Comparison of ENCODE assay signal across 1 cellular context in genomic region chr17:69050999-69051775, GRCh38.
TF ChIP-seq lines count a peak whose summit lies in the region.

No MANE protein-coding gene starts in this region.

TF ChIP-seq in HepG2, 621 proteins besides CTCF, POLR2A, EP300 and RAD21 (continues in another document):
- TF ChIP-seq FOXJ3 (CRISPR knock-in tag; IDR thresholded peaks at IDR 0.05; ENCODE audit: borderline replicate concordance) = peak; percentile 77; the same call in 1 of the 2 replicates
- TF ChIP-seq ATF4 (CRISPR knock-in tag; IDR thresholded peaks at IDR 0.05) = peak in 1 of 2 experiments; percentile 63; a peak in 1 of 4 replicates
- no peak for TF ChIP-seq KMT2A (CRISPR knock-in tag; IDR thresholded peaks at IDR 0.05)
- TF ChIP-seq SRSF1 (optimal IDR thresholded peaks at IDR 0.05; ENCODE audit: low read depth, low read length) = no peak
- TF ChIP-seq ZGPAT (CRISPR knock-in tag; IDR thresholded peaks at IDR 0.05) = peak; percentile 83
- TF ChIP-seq PBX2 (CRISPR knock-in tag; IDR thresholded peaks at IDR 0.05) = no peak
- TF ChIP-seq RCOR2 (CRISPR knock-in tag; IDR thresholded peaks at IDR 0.05) = peak; percentile 81; the same call in 1 of the 2 replicates
- peak; percentile 60; the same call in 1 of the 2 replicates for TF ChIP-seq RARA (CRISPR knock-in tag; IDR thresholded peaks at IDR 0.05)
- no peak for TF ChIP-seq ISX (CRISPR knock-in tag; conservative IDR thresholded peaks at IDR 0.05)
- peak; percentile 82; the same call in 1 of the 2 replicates for TF ChIP-seq FOXO1 (CRISPR knock-in tag; IDR thresholded peaks at IDR 0.05)
- TF ChIP-seq ZNF891 (CRISPR knock-in tag; IDR thresholded peaks at IDR 0.05) = no peak
- TF ChIP-seq KDM5A (IDR thresholded peaks at IDR 0.05; ENCODE audit: borderline replicate concordance, low read length) = no peak
- peak; percentile 98 for TF ChIP-seq HOMEZ (CRISPR knock-in tag; IDR thresholded peaks at IDR 0.05; ENCODE audit: low read depth)
- no peak for TF ChIP-seq SNAI1 (CRISPR knock-in tag; IDR thresholded peaks at IDR 0.05; ENCODE audit: borderline replicate concordance)
- TF ChIP-seq ZNF556 (CRISPR knock-in tag; IDR thresholded peaks at IDR 0.05; ENCODE audit: borderline replicate concordance) = no peak
- TF ChIP-seq ZNF543 (CRISPR knock-in tag; IDR thresholded peaks at IDR 0.05) = no peak
- no peak for TF ChIP-seq TSC22D2 (CRISPR knock-in tag; IDR thresholded peaks at IDR 0.05; ENCODE audit: borderline replicate concordance)
- TF ChIP-seq HMGA1 (CRISPR knock-in tag; conservative IDR thresholded peaks at IDR 0.05) = no peak
- TF ChIP-seq TFDP1 (CRISPR knock-in tag; IDR thresholded peaks at IDR 0.05; ENCODE audit: borderline replicate concordance) = no peak
- TF ChIP-seq FOXP1 (IDR thresholded peaks at IDR 0.05) = no peak
- TF ChIP-seq FOXP1 (CRISPR knock-in tag; IDR thresholded peaks at IDR 0.05) = peak; percentile 75
- TF ChIP-seq ZFP82 (CRISPR knock-in tag; IDR thresholded peaks at IDR 0.05; ENCODE audit: borderline replicate concordance) = 0 out of 2 replicates have a peak, but pooled peaks have one; percentile 69
- TF ChIP-seq FOXA3 (CRISPR knock-in tag; IDR thresholded peaks at IDR 0.05) = peak; percentile 89
- TF ChIP-seq FOXA1 (IDR thresholded peaks at IDR 0.05) = no peak
- TF ChIP-seq FOXA1 (CRISPR knock-in tag; IDR thresholded peaks at IDR 0.05) = peak; percentile 23; the same call in 1 of the 2 replicates
- TF ChIP-seq THAP11 (CRISPR knock-in tag; IDR thresholded peaks at IDR 0.05) = peak; percentile 64
- TF ChIP-seq CEBPB (IDR thresholded peaks at IDR 0.05; ENCODE audit: borderline replicate concordance, low read depth, low read length) = peak; percentile 96
- peak; percentile 69 for TF ChIP-seq HDAC1 (CRISPR knock-in tag; IDR thresholded peaks at IDR 0.05)
- TF ChIP-seq ZNF260 (CRISPR knock-in tag; IDR thresholded peaks at IDR 0.05; ENCODE audit: borderline replicate concordance, low read depth) = no peak
- TF ChIP-seq HOXA5 (CRISPR knock-in tag; IDR thresholded peaks at IDR 0.05) = peak; percentile 69; the same call in 1 of the 2 replicates
- no peak for TF ChIP-seq ZNF737 (CRISPR knock-in tag; IDR thresholded peaks at IDR 0.05; ENCODE audit: borderline replicate concordance)
- TF ChIP-seq NCOA1 (CRISPR knock-in tag; IDR thresholded peaks at IDR 0.05) = no peak
- TF ChIP-seq ZSCAN9 (CRISPR knock-in tag; IDR thresholded peaks at IDR 0.05; ENCODE audit: borderline replicate concordance) = peak; percentile 47; the same call in 1 of the 2 replicates
- no peak for TF ChIP-seq CREB1 (IDR thresholded peaks at IDR 0.05)
- peak; percentile 66; the same call in 1 of the 2 replicates for TF ChIP-seq CREB1 (CRISPR knock-in tag; IDR thresholded peaks at IDR 0.05)
- TF ChIP-seq ZSCAN31 (CRISPR knock-in tag; IDR thresholded peaks at IDR 0.05; ENCODE audit: low read depth) = 0 out of 2 replicates have a peak, but pooled peaks have one; percentile 37
- no peak for TF ChIP-seq ZBTB37 (CRISPR knock-in tag; IDR thresholded peaks at IDR 0.05)
- TF ChIP-seq ZNF343 (CRISPR knock-in tag; IDR thresholded peaks at IDR 0.05) = 0 out of 2 replicates have a peak, but pooled peaks have one; percentile 50
- TF ChIP-seq PPARG (CRISPR knock-in tag; conservative IDR thresholded peaks at IDR 0.05) = peak; percentile 55
- TF ChIP-seq CEBPG (CRISPR knock-in tag; IDR thresholded peaks at IDR 0.05) = peak; percentile 94
- TF ChIP-seq ZNF367 (CRISPR knock-in tag; IDR thresholded peaks at IDR 0.05; ENCODE audit: borderline replicate concordance) = no peak
- peak; percentile 91 for TF ChIP-seq ZNF362 (CRISPR knock-in tag; IDR thresholded peaks at IDR 0.05; ENCODE audit: borderline replicate concordance)
- TF ChIP-seq ZNF816 (CRISPR knock-in tag; IDR thresholded peaks at IDR 0.05; ENCODE audit: borderline replicate concordance) = peak; percentile 77; the same call in 1 of the 2 replicates
- no peak for TF ChIP-seq TAF15 (IDR thresholded peaks at IDR 0.05; ENCODE audit: low read depth, low read length, poor library complexity, severe bottlenecking)
- TF ChIP-seq SOX13 (IDR thresholded peaks at IDR 0.05) = no peak
- TF ChIP-seq SOX13 (CRISPR knock-in tag; conservative IDR thresholded peaks at IDR 0.05 in 1 of 2, IDR thresholded peaks at IDR 0.05 in 1 of 2) = peak in 1 of 2 experiments; percentile 91; a peak in 2 of 4 replicates
- TF ChIP-seq ZNF496 (CRISPR knock-in tag; IDR thresholded peaks at IDR 0.05; ENCODE audit: insufficient replicate concordance) = no peak
- no peak for TF ChIP-seq BATF2 (CRISPR knock-in tag; IDR thresholded peaks at IDR 0.05)
- peak; percentile 77 for TF ChIP-seq FOXK1 (CRISPR knock-in tag; IDR thresholded peaks at IDR 0.05; ENCODE audit: borderline replicate concordance, low read depth)
- no peak for TF ChIP-seq ZNF276 (CRISPR knock-in tag; IDR thresholded peaks at IDR 0.05; ENCODE audit: low read depth)
- TF ChIP-seq ZNF710 (CRISPR knock-in tag; IDR thresholded peaks at IDR 0.05; ENCODE audit: borderline replicate concordance) = peak; percentile 59; the same call in 1 of the 2 replicates
- no peak for TF ChIP-seq SRSF9 (IDR thresholded peaks at IDR 0.05; ENCODE audit: borderline replicate concordance, insufficient read depth, low read depth, low read length, poor library complexity, severe bottlenecking)
- 0 out of 2 replicates have a peak, but pooled peaks have one; percentile 26 for TF ChIP-seq NR2C2 (CRISPR knock-in tag; IDR thresholded peaks at IDR 0.05; ENCODE audit: borderline replicate concordance)
- peak; percentile 88 for TF ChIP-seq ELF3 (CRISPR knock-in tag; IDR thresholded peaks at IDR 0.05)
- no peak for TF ChIP-seq SOX6 (IDR thresholded peaks at IDR 0.05)
- peak; percentile 80 for TF ChIP-seq SOX6 (CRISPR knock-in tag; IDR thresholded peaks at IDR 0.05)
- TF ChIP-seq ZNF567 (CRISPR knock-in tag; IDR thresholded peaks at IDR 0.05; ENCODE audit: borderline replicate concordance) = no peak
- TF ChIP-seq ZNF382 (CRISPR knock-in tag; IDR thresholded peaks at IDR 0.05; ENCODE audit: borderline replicate concordance) = no peak
- no peak for TF ChIP-seq ZBTB20 (CRISPR knock-in tag; IDR thresholded peaks at IDR 0.05; ENCODE audit: borderline replicate concordance, low read depth)
- TF ChIP-seq SP5 (CRISPR knock-in tag; IDR thresholded peaks at IDR 0.05; ENCODE audit: borderline replicate concordance, low read depth) = 0 out of 2 replicates have a peak, but pooled peaks have one; percentile 12
- TF ChIP-seq DPF2 (CRISPR knock-in tag; IDR thresholded peaks at IDR 0.05; ENCODE audit: borderline replicate concordance, low read depth) = peak; percentile 29; the same call in 1 of the 2 replicates
- no peak for TF ChIP-seq ZNF749 (CRISPR knock-in tag; IDR thresholded peaks at IDR 0.05; ENCODE audit: borderline replicate concordance)
- no peak for TF ChIP-seq ZZZ3 (CRISPR knock-in tag; IDR thresholded peaks at IDR 0.05; ENCODE audit: borderline replicate concordance)
